In the genomic region with DNA sequence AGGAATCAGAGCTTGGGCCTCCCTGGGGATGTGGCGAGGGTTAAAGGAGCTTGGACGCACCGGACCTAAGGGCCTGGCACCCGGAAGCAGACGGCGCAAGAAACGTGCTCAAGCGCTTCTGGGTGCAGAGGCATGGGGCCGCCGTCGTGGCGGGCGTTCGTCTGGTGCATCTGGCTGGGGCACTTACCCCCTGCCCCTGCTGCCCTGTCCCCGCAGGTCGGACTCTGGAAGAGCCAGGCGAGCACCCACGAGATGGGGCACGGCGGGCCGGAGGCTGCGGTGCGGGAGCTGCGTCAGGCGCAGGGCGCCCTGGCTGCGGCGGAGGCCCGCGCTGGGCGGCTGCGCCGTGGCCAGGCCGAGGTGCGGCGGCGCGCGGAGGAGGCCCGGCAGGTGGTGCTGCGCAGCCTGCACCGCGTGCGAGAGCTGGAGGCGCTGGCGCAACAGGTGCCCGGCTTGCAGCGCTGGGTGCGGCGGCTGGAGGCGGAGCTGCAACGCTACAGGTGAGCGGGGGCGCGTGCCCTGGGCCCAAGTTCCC, we compare ENCODE assay signal across 8 cellular contexts. TPM values are rescaled to one million over a fixed set of nuclear protein-coding genes. Genes with fewer than 3 reads are reported as not detected.
DNase-seq lines count a peak whose midpoint lies in the region; ATAC-seq lines count a peak whose summit lies in the region.

No MANE protein-coding gene starts in this region.

- no peak overlapping the region for H3K27ac Mint-ChIP-seq in activated CD8-positive, alpha-beta T cell treated with anti-CD3 and anti-CD28 coated beads, Interleukin-2, amount 10 ng/mL, durations not matched to agents 7 days and 5 days

- DNase-seq in Right ventricle myocardium superior: no peak
- no peak for DNase-seq in cardiac septum (ENCODE audit: low spot score)
- DNase-seq in activated CD8-positive, alpha-beta T cell treated with anti-CD3 and anti-CD28 coated beads, Interleukin-2, amount 10 ng/mL, durations not matched to agents 7 days and 5 days: peak; percentile 58
- DNase-seq in glomerular visceral epithelial cell (ENCODE audit: extremely low spot score): peak; percentile 7
- DNase-seq in stimulated activated CD4-positive, alpha-beta T cell treated with anti-CD3 and anti-CD28 coated beads, Interleukin-4, amount 100 ng/mL, for 1 hour: peak; percentile 62
- no peak for DNase-seq in SIG-M5 (lab: John Stamatoyannopoulos, UW)
- no peak for DNase-seq in SW 1271 (lab: John Stamatoyannopoulos, UW)

- CTCF ChIA-PET in activated CD8-positive, alpha-beta T cell treated with anti-CD3 and anti-CD28 coated beads, Interleukin-2, amount 10 ng/mL, durations not matched to agents 7 days and 5 days (lab: Charles Lee): interaction anchor here (0.7 to 7.3 kb wide), 11 partner anchors 9 to 235 kb away, joined by 3 to 103 read pairs (median 4); a partner anchor contains a TSS

- H3K36me3 Mint-ChIP-seq in activated CD8-positive, alpha-beta T cell treated with anti-CD3 and anti-CD28 coated beads, Interleukin-2, amount 10 ng/mL, durations not matched to agents 7 days and 5 days (ENCODE audit: low read depth): no peaks in the 10 kb centered on the region

- peaks cover 39% of the 10 kb centered on the region for H3K27me3 Mint-ChIP-seq in activated CD8-positive, alpha-beta T cell treated with anti-CD3 and anti-CD28 coated beads, Interleukin-2, amount 10 ng/mL, durations not matched to agents 7 days and 5 days (ENCODE audit: low read depth)

- intact Hi-C loops in Right ventricle myocardium superior (cut with DNase I) (no loop called here), cardiac septum (cut with DNase I) (no loop called here)

- POLR2A ChIA-PET in activated CD8-positive, alpha-beta T cell treated with anti-CD3 and anti-CD28 coated beads, Interleukin-2, amount 10 ng/mL, durations not matched to agents 7 days and 5 days (lab: Charles Lee): interaction anchor here (0.7 to 5.0 kb wide), 2 partner anchors 13 to 124 kb away, joined by 4 to 44 read pairs; a partner anchor contains a TSS

- peak overlapping the region; percentile 10 for H3K4me3 Mint-ChIP-seq in activated CD8-positive, alpha-beta T cell treated with anti-CD3 and anti-CD28 coated beads, Interleukin-2, amount 10 ng/mL, durations not matched to agents 7 days and 5 days

- H3K4me1 Mint-ChIP-seq in activated CD8-positive, alpha-beta T cell treated with anti-CD3 and anti-CD28 coated beads, Interleukin-2, amount 10 ng/mL, durations not matched to agents 7 days and 5 days (ENCODE audit: low read depth): peaks cover 50% of the 10 kb centered on the region

- no peaks in the 10 kb centered on the region for H3K9me3 Mint-ChIP-seq in activated CD8-positive, alpha-beta T cell treated with anti-CD3 and anti-CD28 coated beads, Interleukin-2, amount 10 ng/mL, durations not matched to agents 7 days and 5 days (ENCODE audit: insufficient read depth)

- ATAC-seq in Right ventricle myocardium superior (ENCODE audit: poor library complexity) (peak; percentile 29), HG03025 (IDR thresholded peaks at IDR 0.05; ENCODE audit: low FRiP score, unreplicated experiment) (no peak)
- ATAC-seq in activated CD8-positive, alpha-beta T cell treated with anti-CD3 and anti-CD28 coated beads, Interleukin-2, amount 10 ng/mL, durations not matched to agents 7 days and 5 days: peak; percentile 79

RNA-seq across cellular contexts. Expression of a gene that starts 2.5 kb away (rescaled TPM):
- total RNA-seq in Right ventricle myocardium superior (2.4 TPM), cardiac septum (1.7 TPM)
- under 1 TPM; 0.13 to 0.21 TPM for total RNA-seq in activated CD8-positive, alpha-beta T cell treated with anti-CD3 and anti-CD28 coated beads, Interleukin-2, amount 10 ng/mL, durations not matched to agents 7 days and 5 days

RNA-seq across cellular contexts. Expression of a gene that starts 9.8 kb away (rescaled TPM):
- total RNA-seq in Right ventricle myocardium superior (not detected), cardiac septum (0.27 TPM)
- under 1 TPM; 0.18 to 0.26 TPM for total RNA-seq in activated CD8-positive, alpha-beta T cell treated with anti-CD3 and anti-CD28 coated beads, Interleukin-2, amount 10 ng/mL, durations not matched to agents 7 days and 5 days

RNA-seq across cellular contexts. Expression of a gene that starts 56.9 kb away (rescaled TPM):
- total RNA-seq in Right ventricle myocardium superior (not detected), cardiac septum (0.27 TPM)
- total RNA-seq in activated CD8-positive, alpha-beta T cell treated with anti-CD3 and anti-CD28 coated beads, Interleukin-2, amount 10 ng/mL, durations not matched to agents 7 days and 5 days: not detected

Comparison
In these comparisons a context has a peak if more than half of its experiments do, and no peak if none do; other contexts are left out.
1. DNase-seq: peak in activated CD8-positive, alpha-beta T cell treated with anti-CD3 and anti-CD28 coated beads, Interleukin-2, amount 10 ng/mL, durations not matched to agents 7 days and 5 days (single experiment), glomerular visceral epithelial cell (single experiment) and stimulated activated CD4-positive, alpha-beta T cell treated with anti-CD3 and anti-CD28 coated beads, Interleukin-4, amount 100 ng/mL, for 1 hour (single experiment); none in Right ventricle myocardium superior (single experiment), cardiac septum (single experiment), SIG-M5 (single experiment) and SW 1271 (0 of 2).